Comparison of ENCODE assay signal across 9 cellular contexts in the genomic region with DNA sequence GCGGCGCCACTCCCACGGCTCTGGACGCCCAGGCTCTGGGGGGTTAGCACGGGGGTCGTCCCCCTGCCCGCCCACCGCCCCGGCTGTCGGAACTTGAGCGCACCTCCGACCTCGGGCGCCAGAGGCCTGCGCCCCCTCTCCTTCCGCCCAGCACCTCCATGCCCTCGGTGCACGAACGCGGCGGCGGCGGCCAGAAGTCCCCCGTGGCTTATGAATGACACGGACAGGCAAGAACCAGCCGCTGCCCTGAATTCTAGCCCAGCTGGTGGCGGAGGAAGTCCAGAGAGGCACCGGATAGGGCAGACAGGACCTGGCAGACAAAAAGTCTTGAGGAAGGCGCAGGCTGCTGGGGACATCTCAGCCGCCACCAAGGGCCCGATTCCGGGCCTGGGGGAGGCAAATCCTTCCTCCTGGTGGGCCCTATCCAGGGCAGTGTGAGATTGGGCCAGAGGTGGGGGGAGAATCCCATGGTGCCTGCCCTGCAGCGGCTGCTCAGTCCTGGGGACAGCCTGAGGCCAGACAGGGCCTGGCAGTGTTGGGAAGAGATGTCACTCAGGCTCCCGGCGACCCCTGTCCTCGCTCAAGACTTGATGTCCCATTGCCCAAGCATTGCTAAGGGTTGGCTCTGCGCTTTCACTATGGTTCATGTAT. TPM values are rescaled to one million over a fixed set of nuclear protein-coding genes. Genes with fewer than 3 reads are reported as not detected.
A peak's percentile ranks its signal among the peaks of the same experiment; 100 is the strongest.
DNase-seq lines count a peak whose midpoint lies in the region; ATAC-seq and TF ChIP-seq lines count a peak whose summit lies in the region.
"Had no signal": no experiment of that assay in that cellular context is flagged by ENCODE, and none has a peak within 500 bp of the region (broad histone marks: within the 10 kb centered on the region; RNA-seq: fewer than 3 reads in every experiment).

No MANE protein-coding gene starts in this region.

- H3K36me3 Mint-ChIP-seq in central memory CD8-positive, alpha-beta T cell (ENCODE audit: insufficient read depth), result no peaks in the 10 kb centered on the region
- no peaks in the 10 kb centered on the region for H3K36me3 Mint-ChIP-seq in stimulated activated memory B cell treated with anti-CD40 and anti-IgM and Interleukin-4, amounts not matched to agents 10 μg/mL and 1 μg/mL and 100 μg/mL, for 72 hours

- no peaks in the 10 kb centered on the region for H4K20me1 ChIP-seq in Karpas-422 (ENCODE audit: insufficient read depth, low read depth, low read length)
- no peaks in the 10 kb centered on the region for H4K20me1 ChIP-seq in PC-3 (ENCODE audit: low read length)

- H3K4me1 ChIP-seq in HUES6 (ENCODE audit: control insufficient read depth, insufficient read depth, low read length) (peaks cover 35% of the 10 kb centered on the region), right lobe of liver (peaks cover 0 to 14% (median 3%) of the 10 kb centered on the region in 4 donors), Karpas-422 (ENCODE audit: low read length) (peaks cover 9% of the 10 kb centered on the region), PC-3 (ENCODE audit: insufficient read depth, low read length) (peaks cover 5% of the 10 kb centered on the region; the same call in 1 of the 2 replicates)

- H3K79me2 ChIP-seq in Karpas-422 (ENCODE audit: low read length), result no peaks in the 10 kb centered on the region
- no peaks in the 10 kb centered on the region for H3K79me2 ChIP-seq in PC-3 (ENCODE audit: low read length)

- peaks cover 46% of the 10 kb centered on the region for H3K27me3 ChIP-seq in HUES6 (ENCODE audit: control insufficient read depth, insufficient read depth, low read length)
- H3K27me3 ChIP-seq in right lobe of liver, result no peaks in the 10 kb centered on the region
- H3K27me3 ChIP-seq in Karpas-422 (ENCODE audit: low read length), result no peaks in the 10 kb centered on the region
- no peaks in the 10 kb centered on the region for H3K27me3 ChIP-seq in PC-3 (ENCODE audit: low read length)

- H3K27ac Mint-ChIP-seq in central memory CD8-positive, alpha-beta T cell (ENCODE audit: low read depth), result no peak overlapping the region
- H3K27ac Mint-ChIP-seq in stimulated activated memory B cell treated with anti-CD40 and anti-IgM and Interleukin-4, amounts not matched to agents 10 μg/mL and 1 μg/mL and 100 μg/mL, for 72 hours, result no peak overlapping the region

- H3K4me3 Mint-ChIP-seq in central memory CD8-positive, alpha-beta T cell, result peak overlapping the region; percentile 27
- peak overlapping the region; percentile 63 for H3K4me3 Mint-ChIP-seq in stimulated activated memory B cell treated with anti-CD40 and anti-IgM and Interleukin-4, amounts not matched to agents 10 μg/mL and 1 μg/mL and 100 μg/mL, for 72 hours

- H2AFZ ChIP-seq in Karpas-422 (ENCODE audit: low read length) (no peak overlapping the region), PC-3 (ENCODE audit: low read length) (no peak overlapping the region)

- no peaks in the 10 kb centered on the region for H3K9me3 Mint-ChIP-seq in central memory CD8-positive, alpha-beta T cell
- H3K9me3 Mint-ChIP-seq in stimulated activated memory B cell treated with anti-CD40 and anti-IgM and Interleukin-4, amounts not matched to agents 10 μg/mL and 1 μg/mL and 100 μg/mL, for 72 hours, result no peaks in the 10 kb centered on the region

- CTCF ChIA-PET in PC-3 (lab: Charles Lee), result no interaction called here

- H3K36me3 ChIP-seq in HUES6 (ENCODE audit: control insufficient read depth, insufficient read depth, low read length), result no peaks in the 10 kb centered on the region
- no peaks in the 10 kb centered on the region for H3K36me3 ChIP-seq in right lobe of liver
- no peaks in the 10 kb centered on the region for H3K36me3 ChIP-seq in Karpas-422 (ENCODE audit: insufficient read depth, low read length)
- H3K36me3 ChIP-seq in PC-3 (ENCODE audit: low read depth, low read length), result no peaks in the 10 kb centered on the region

- H3K27ac ChIP-seq in HUES6 (ENCODE audit: low read depth, low read length), result no peak overlapping the region
- no peak overlapping the region for H3K27ac ChIP-seq in right lobe of liver
- no peak overlapping the region for H3K27ac ChIP-seq in Karpas-422 (ENCODE audit: low read length)
- no peak overlapping the region for H3K27ac ChIP-seq in PC-3 (ENCODE audit: low read length)

- H3K9me3 ChIP-seq in HUES6 (ENCODE audit: control insufficient read depth, insufficient read depth, low read depth, low read length) (no peaks in the 10 kb centered on the region), right lobe of liver (no peaks in the 10 kb centered on the region), Karpas-422 (ENCODE audit: low read length) (no peaks in the 10 kb centered on the region), PC-3 (ENCODE audit: low read length) (no peaks in the 10 kb centered on the region)

- TF ChIP-seq CTCF in right lobe of liver (IDR thresholded peaks at IDR 0.05), result no peak
- TF ChIP-seq CTCF in PC-3 (conservative IDR thresholded peaks at IDR 0.05; ENCODE audit: low read depth, low read length), result no peak

- H3K4me2 ChIP-seq in Karpas-422 (ENCODE audit: low read depth, low read length, poor library complexity, severe bottlenecking) (no peak overlapping the region), PC-3 (ENCODE audit: low read length) (no peak overlapping the region)

- 74% methylated on average over 4 of the region's 37 CpGs for WGBS in right lobe of liver (ENCODE audit: insufficient coverage, low coverage, low lambda C conversion rate, missing lambda C conversion rate)

- no peaks in the 10 kb centered on the region for H3K4me1 Mint-ChIP-seq in central memory CD8-positive, alpha-beta T cell
- H3K4me1 Mint-ChIP-seq in stimulated activated memory B cell treated with anti-CD40 and anti-IgM and Interleukin-4, amounts not matched to agents 10 μg/mL and 1 μg/mL and 100 μg/mL, for 72 hours, result peaks cover 34% of the 10 kb centered on the region

- H3K27me3 Mint-ChIP-seq in central memory CD8-positive, alpha-beta T cell, result peaks cover 61% of the 10 kb centered on the region
- peaks cover 43% of the 10 kb centered on the region for H3K27me3 Mint-ChIP-seq in stimulated activated memory B cell treated with anti-CD40 and anti-IgM and Interleukin-4, amounts not matched to agents 10 μg/mL and 1 μg/mL and 100 μg/mL, for 72 hours

- ATAC-seq in central memory CD8-positive, alpha-beta T cell (replicated peaks; ENCODE audit: extremely low read depth, poor library complexity, severe bottlenecking), result no peak
- ATAC-seq in right lobe of liver (no peak), PC-3 (no peak), GM18867 (IDR thresholded peaks at IDR 0.05; ENCODE audit: unreplicated experiment) (no peak), GM19452 (IDR thresholded peaks at IDR 0.05; ENCODE audit: unreplicated experiment) (no peak)
- no peak for ATAC-seq in stimulated activated memory B cell treated with anti-CD40 and anti-IgM and Interleukin-4, amounts not matched to agents 10 μg/mL and 1 μg/mL and 100 μg/mL, for 72 hours

- no peak for TF ChIP-seq POLR2A in right lobe of liver (IDR thresholded peaks at IDR 0.05)

- no peak for DNase-seq in central memory CD8-positive, alpha-beta T cell (ENCODE audit: low spot score in 2 of 2)
- DNase-seq in right lobe of liver (peak in 1 of 3 donors; percentile 52), Karpas-422 (no peak), PC-3 (no peak)
- DNase-seq: KBM-7 had no signal

- BruUV-seq in PC-3 (replicated peaks; lab: Mats Ljungman, UMichigan), result no TSS peak

- no peaks in the 10 kb centered on the region for H3F3A ChIP-seq in PC-3 (ENCODE audit: low read length, unreplicated experiment)

- H3K9me2 ChIP-seq in Karpas-422 (replicated peaks; ENCODE audit: insufficient read depth, low read length), result no peaks in the 10 kb centered on the region
- no peaks in the 10 kb centered on the region for H3K9me2 ChIP-seq in PC-3 (replicated peaks; ENCODE audit: low read length)

- intact Hi-C loops in right lobe of liver (cut with DNase I), result no loop called here
- intact Hi-C loops in PC-3 (cut with micrococcal nuclease), result no loop called here

- H3K9ac ChIP-seq in HUES6 (ENCODE audit: low read length), result peak overlapping the region; percentile 46
- no peak overlapping the region for H3K9ac ChIP-seq in Karpas-422 (ENCODE audit: low read length)
- H3K9ac ChIP-seq in PC-3 (ENCODE audit: low read length), result no peak overlapping the region

- POLR2A ChIA-PET in PC-3 (lab: Charles Lee; ENCODE audit: unreplicated experiment), result no interaction called here

- H3K4me3 ChIP-seq in HUES6 (ENCODE audit: low read depth, low read length) (peak overlapping the region; percentile 67), right lobe of liver (peak overlapping the region in 2 of 3 donors; percentile 16 to 37), Karpas-422 (ENCODE audit: low read length) (no peak overlapping the region), PC-3 (ENCODE audit: low read length) (no peak overlapping the region)

RNA-seq across cellular contexts. Expression of a gene that starts 0.9 kb away (rescaled TPM):
- total RNA-seq in right lobe of liver, result 1 to 10 TPM; 1.8 to 4.1 (median 3.1) TPM
- total RNA-seq in Karpas-422 (2014; rRNA removed; shearing (Covaris generic); ENCODE audit: low replicate concordance), result 0.07 TPM in 1 of 2 replicates, not detected in the other
- 0.40 and 0.62 TPM in 2 replicates for total RNA-seq in PC-3 (2014; rRNA removed)

RNA-seq across cellular contexts. Expression of a gene that starts 1.4 kb away (rescaled TPM):
- total RNA-seq in right lobe of liver, result 1 to 10 TPM in 1 of 6 experiments, under 1 TPM in 2, not detected in 3; 0.12 to 1.3 (median 0.22) TPM
- 0.37 and 0.69 TPM in 2 replicates for total RNA-seq in Karpas-422 (2014; rRNA removed; shearing (Covaris generic); ENCODE audit: low replicate concordance)
- 0.86 and 2.5 TPM in 2 replicates for total RNA-seq in PC-3 (2014; rRNA removed)

RNA-seq across cellular contexts. Expression of a gene that starts 37.2 kb away (rescaled TPM):
- 10 to 100 TPM in 3 of 6 experiments, 1 to 10 TPM in 3; 7.1 to 18.6 (median 11.0) TPM for total RNA-seq in right lobe of liver
- total RNA-seq in Karpas-422 (2014; rRNA removed; shearing (Covaris generic); ENCODE audit: low replicate concordance), result 5.1 and 5.4 TPM in 2 replicates
- 52.3 and 74.8 TPM in 2 replicates for total RNA-seq in PC-3 (2014; rRNA removed)

RNA-seq across cellular contexts. Expression of a gene that starts 47.3 kb away (rescaled TPM):
- total RNA-seq in right lobe of liver (1 to 10 TPM in 5 of 6 experiments, under 1 TPM in 1; 0.81 to 5.0 (median 2.3) TPM), PC-3 (2014; rRNA removed) (1.0 and 6.4 TPM in 2 replicates)
- not detected in 2 replicates for total RNA-seq in Karpas-422 (2014; rRNA removed; shearing (Covaris generic); ENCODE audit: low replicate concordance)

Comparison
In these comparisons a context has a peak if more than half of its experiments do, and no peak if none do; other contexts are left out.
1. H3K4me3 ChIP-seq: peak in HUES6 (single experiment) and right lobe of liver (2 of 3); none in Karpas-422 (single experiment) and PC-3 (single experiment).